8 cellular contexts compared by ENCODE assay signal in genomic region chr12:100234591-100235304, GRCh38. TPM values are rescaled to one million over a fixed set of nuclear protein-coding genes. Genes with fewer than 3 reads are reported as not detected.
DNase-seq lines count a peak whose midpoint lies in the region; ATAC-seq and TF ChIP-seq lines count a peak whose summit lies in the region.

No MANE protein-coding gene starts in this region.

- H3K4me2 ChIP-seq in mesendoderm (ENCODE audit: low read length), result no peak overlapping the region

- DNase-seq in GM04503 (ENCODE audit: low read depth) (peak; percentile 21), NCI-H774 (lab: John Stamatoyannopoulos, UW) (peak; percentile 49), dorsolateral prefrontal cortex (no peak), mesendoderm (peak; percentile 41)

- H3K4me3 ChIP-seq in dorsolateral prefrontal cortex (no peak overlapping the region), mesendoderm (ENCODE audit: low read length) (no peak overlapping the region)

- WGBS in mesendoderm (ENCODE audit: extremely low coverage, insufficient coverage, low lambda C conversion rate), result no CpG with 5 or more reads among the region's 7 CpGs

- no peaks in the 10 kb centered on the region for H3K79me2 ChIP-seq in mesendoderm (ENCODE audit: control insufficient read depth, insufficient read depth, low read length)

- H3K27ac ChIP-seq in 22Rv1 (no peak overlapping the region), dorsolateral prefrontal cortex (no peak overlapping the region), mesendoderm (ENCODE audit: low read depth, low read length) (no peak overlapping the region)

- H3K4me3 Mint-ChIP-seq in activated T-helper 17 cell treated with anti-CD3 and anti-CD28 coated beads, Interleukin-2, amount 50 U/mL, for 72 hours, result no peak overlapping the region

- no peak overlapping the region for H3K9ac ChIP-seq in mesendoderm (ENCODE audit: low read length)

- ATAC-seq in HG03432 (IDR thresholded peaks at IDR 0.05; ENCODE audit: unreplicated experiment) (peak; percentile 64), GM21526 (IDR thresholded peaks at IDR 0.05; ENCODE audit: low FRiP score, unreplicated experiment) (no peak)
- ATAC-seq in activated T-helper 17 cell treated with anti-CD3 and anti-CD28 coated beads, Interleukin-2, amount 50 U/mL, for 72 hours (replicated peaks), result no peak

- H3K27ac Mint-ChIP-seq in activated T-helper 17 cell treated with anti-CD3 and anti-CD28 coated beads, Interleukin-2, amount 50 U/mL, for 72 hours, result no peak overlapping the region

- no peak overlapping the region for H3K18ac ChIP-seq in mesendoderm (ENCODE audit: low read length)

- no peaks in the 10 kb centered on the region for H3K4me1 Mint-ChIP-seq in activated T-helper 17 cell treated with anti-CD3 and anti-CD28 coated beads, Interleukin-2, amount 50 U/mL, for 72 hours

- intact Hi-C loops in dorsolateral prefrontal cortex (cut with DNase I), result loop anchor here (2.0 to 10.0 kb wide), 2 partner anchors 318 to 320 kb away; no protein-coding TSS in a partner anchor

- H4K5ac ChIP-seq in mesendoderm (ENCODE audit: low read length), result no peak overlapping the region

- no peak overlapping the region for H3K23ac ChIP-seq in mesendoderm (ENCODE audit: low read length)

- no peak overlapping the region for H2BK120ac ChIP-seq in mesendoderm (ENCODE audit: low read depth, low read length)

- H3K36me3 ChIP-seq in mesendoderm (ENCODE audit: control insufficient read depth, insufficient read depth, low read length), result no peaks in the 10 kb centered on the region

- no peak overlapping the region for H4K8ac ChIP-seq in mesendoderm (ENCODE audit: low read depth, low read length)

- H3K27me3 ChIP-seq in dorsolateral prefrontal cortex (no peaks in the 10 kb centered on the region), mesendoderm (ENCODE audit: insufficient read depth, low read length, poor library complexity) (no peaks in the 10 kb centered on the region)

- H3K36me3 Mint-ChIP-seq in activated T-helper 17 cell treated with anti-CD3 and anti-CD28 coated beads, Interleukin-2, amount 50 U/mL, for 72 hours (ENCODE audit: low read depth), result no peaks in the 10 kb centered on the region

- H2BK5ac ChIP-seq in mesendoderm (ENCODE audit: low read length), result no peak overlapping the region

- H3K27me3 Mint-ChIP-seq in activated T-helper 17 cell treated with anti-CD3 and anti-CD28 coated beads, Interleukin-2, amount 50 U/mL, for 72 hours, result no peaks in the 10 kb centered on the region

- TF ChIP-seq CTCF in 22Rv1 (IDR thresholded peaks at IDR 0.05), result peak; percentile 97
- peak; percentile 47 to 83 (median 70) for TF ChIP-seq CTCF in dorsolateral prefrontal cortex (IDR thresholded peaks at IDR 0.05 in 54 of 56, conservative IDR thresholded peaks at IDR 0.05 in 2 of 56; ENCODE audit: low read depth in 1 of 56, partially characterized antibody in 56 of 56)

- no peak overlapping the region for H3K56ac ChIP-seq in mesendoderm (ENCODE audit: low read length)

- H3K4ac ChIP-seq in mesendoderm (ENCODE audit: low read depth, low read length), result no peak overlapping the region

- H3K4me1 ChIP-seq in mesendoderm (ENCODE audit: control insufficient read depth, low read depth, low read length), result no peaks in the 10 kb centered on the region

- no peak overlapping the region for H2AK5ac ChIP-seq in mesendoderm (ENCODE audit: low read length)

- no peaks in the 10 kb centered on the region for H3K79me1 ChIP-seq in mesendoderm (ENCODE audit: low read length)

- H2BK15ac ChIP-seq in mesendoderm (replicated peaks; ENCODE audit: low read depth), result no peak overlapping the region

- no peaks in the 10 kb centered on the region for H3K9me3 Mint-ChIP-seq in activated T-helper 17 cell treated with anti-CD3 and anti-CD28 coated beads, Interleukin-2, amount 50 U/mL, for 72 hours

RNA-seq across cellular contexts. Expression of gene DEPDC4, which starts 32.1 kb away (rescaled TPM):
- total RNA-seq in dorsolateral prefrontal cortex, result 1 to 10 TPM in 97 of 120 experiments, under 1 TPM in 19, not detected in 4; 0.29 to 5.0 (median 1.7) TPM
- polyA plus RNA-seq in mesendoderm (2013, experiment 1 of 2), result 1.9 TPM
- polyA plus RNA-seq in mesendoderm (2013, experiment 2 of 2), result 2.2 TPM
- total RNA-seq in activated T-helper 17 cell treated with anti-CD3 and anti-CD28 coated beads, Interleukin-2, amount 50 U/mL, for 72 hours, result 1 to 10 TPM; 2.4 TPM

RNA-seq across cellular contexts. Expression of gene SCYL2, which starts 32.2 kb away (rescaled TPM):
- 10 to 100 TPM; 29.4 to 62.9 (median 43.5) TPM for total RNA-seq in dorsolateral prefrontal cortex
- 22.8 TPM for polyA plus RNA-seq in mesendoderm (2013, experiment 1 of 2)
- 22.1 TPM for polyA plus RNA-seq in mesendoderm (2013, experiment 2 of 2)
- 10 to 100 TPM; 18.7 to 31.2 TPM for total RNA-seq in activated T-helper 17 cell treated with anti-CD3 and anti-CD28 coated beads, Interleukin-2, amount 50 U/mL, for 72 hours

RNA-seq across cellular contexts. Expression of gene ACTR6, which starts 34.1 kb away (rescaled TPM):
- 10 to 100 TPM; 26.5 to 71.6 (median 48.8) TPM for total RNA-seq in dorsolateral prefrontal cortex
- 20.5 TPM for polyA plus RNA-seq in mesendoderm (2013, experiment 1 of 2)
- 19.9 TPM for polyA plus RNA-seq in mesendoderm (2013, experiment 2 of 2)
- total RNA-seq in activated T-helper 17 cell treated with anti-CD3 and anti-CD28 coated beads, Interleukin-2, amount 50 U/mL, for 72 hours, result 10 to 100 TPM; 31.0 to 40.6 TPM

Comparison
In these comparisons a context has a peak if more than half of its experiments do, and no peak if none do; other contexts are left out.
1. DNase-seq: peak in GM04503 (single experiment), NCI-H774 (single experiment) and mesendoderm (single experiment); none in dorsolateral prefrontal cortex (0 of 10).